ENCODE assay signal across 1 cellular context in genomic region chr11:116833816-116834534, GRCh38.
TF ChIP-seq lines count a peak whose summit lies in the region.

No MANE protein-coding gene starts in this region.

TF ChIP-seq in HepG2, 621 proteins besides CTCF, POLR2A, EP300 and RAD21 (continued from another document and continues in another):
- TF ChIP-seq ZNF407 (CRISPR knock-in tag; IDR thresholded peaks at IDR 0.05; ENCODE audit: not compliant biosample characterization) (no peak), GZF1 (CRISPR knock-in tag; IDR thresholded peaks at IDR 0.05) (no peak), ZKSCAN1 (IDR thresholded peaks at IDR 0.05; ENCODE audit: low read length) (no peak), PRDM15 (CRISPR knock-in tag; IDR thresholded peaks at IDR 0.05) (no peak), ZNF263 (CRISPR knock-in tag; IDR thresholded peaks at IDR 0.05) (0 out of 2 replicates have a peak, but pooled peaks have one; percentile 4), ZNF101 (CRISPR knock-in tag; IDR thresholded peaks at IDR 0.05; ENCODE audit: borderline replicate concordance, low read depth) (no peak), EHMT2 (IDR thresholded peaks at IDR 0.05; ENCODE audit: borderline replicate concordance, low read depth, low read length) (no peak), GLI4 (CRISPR knock-in tag; IDR thresholded peaks at IDR 0.05; ENCODE audit: borderline replicate concordance) (no peak), ZBTB49 (CRISPR knock-in tag; IDR thresholded peaks at IDR 0.05; ENCODE audit: borderline replicate concordance) (no peak), MAF1 (CRISPR knock-in tag; IDR thresholded peaks at IDR 0.05; ENCODE audit: borderline replicate concordance) (no peak), TBX3 (IDR thresholded peaks at IDR 0.05; ENCODE audit: borderline replicate concordance) (no peak), MATR3 (CRISPR knock-in tag; IDR thresholded peaks at IDR 0.05) (no peak), MAZ (IDR thresholded peaks at IDR 0.05; ENCODE audit: borderline replicate concordance, low read depth, low read length) (0 out of 2 replicates have a peak, but pooled peaks have one; percentile 8), MAZ (CRISPR knock-in tag; IDR thresholded peaks at IDR 0.05; ENCODE audit: low read depth) (no peak), RBM39 (IDR thresholded peaks at IDR 0.05; ENCODE audit: low read depth, low read length, poor library complexity, severe bottlenecking) (peak; percentile 15), ZNF781 (CRISPR knock-in tag; IDR thresholded peaks at IDR 0.05; ENCODE audit: borderline replicate concordance, not compliant biosample characterization) (peak; percentile 43), FOXP1 (IDR thresholded peaks at IDR 0.05) (no peak), FOXP1 (CRISPR knock-in tag; IDR thresholded peaks at IDR 0.05) (peak; percentile 14; the same call in 1 of the 2 replicates), EEA1 (CRISPR knock-in tag; IDR thresholded peaks at IDR 0.05; ENCODE audit: borderline replicate concordance) (no peak; the same call in 1 of the 2 replicates), XBP1 (CRISPR knock-in tag; IDR thresholded peaks at IDR 0.05) (no peak), RAD51 (IDR thresholded peaks at IDR 0.05; ENCODE audit: borderline replicate concordance) (no peak), HMG20A (CRISPR knock-in tag; IDR thresholded peaks at IDR 0.05; ENCODE audit: borderline replicate concordance) (no peak; the same call in none of the 2 replicates), LBX2 (CRISPR knock-in tag; IDR thresholded peaks at IDR 0.05; ENCODE audit: borderline replicate concordance) (no peak), ZHX2 (IDR thresholded peaks at IDR 0.05; ENCODE audit: low read depth) (no peak), ZHX2 (CRISPR knock-in tag; IDR thresholded peaks at IDR 0.05; ENCODE audit: borderline replicate concordance) (no peak), TEF (CRISPR knock-in tag; IDR thresholded peaks at IDR 0.05) (no peak), FOXO1 (CRISPR knock-in tag; IDR thresholded peaks at IDR 0.05) (0 out of 2 replicates have a peak, but pooled peaks have one; percentile 53), WIZ (CRISPR knock-in tag; IDR thresholded peaks at IDR 0.05) (no peak), KDM6A (CRISPR knock-in tag; IDR thresholded peaks at IDR 0.05; ENCODE audit: low read depth) (no peak), PHF21A (CRISPR knock-in tag; IDR thresholded peaks at IDR 0.05) (no peak), ELF1 (CRISPR knock-in tag; IDR thresholded peaks at IDR 0.05) (no peak; the same call in 1 of the 2 replicates), TCF12 (IDR thresholded peaks at IDR 0.05) (no peak), TCF12 (CRISPR knock-in tag; IDR thresholded peaks at IDR 0.05) (peak; percentile 30; the same call in 1 of the 2 replicates), KLF12 (CRISPR knock-in tag; IDR thresholded peaks at IDR 0.05; ENCODE audit: borderline replicate concordance) (peak; percentile 74), ZNF44 (CRISPR knock-in tag; IDR thresholded peaks at IDR 0.05) (no peak), UBTF (CRISPR knock-in tag; IDR thresholded peaks at IDR 0.05) (no peak)
